Comparison of ENCODE assay signal across 21 cellular contexts in the genomic region with DNA sequence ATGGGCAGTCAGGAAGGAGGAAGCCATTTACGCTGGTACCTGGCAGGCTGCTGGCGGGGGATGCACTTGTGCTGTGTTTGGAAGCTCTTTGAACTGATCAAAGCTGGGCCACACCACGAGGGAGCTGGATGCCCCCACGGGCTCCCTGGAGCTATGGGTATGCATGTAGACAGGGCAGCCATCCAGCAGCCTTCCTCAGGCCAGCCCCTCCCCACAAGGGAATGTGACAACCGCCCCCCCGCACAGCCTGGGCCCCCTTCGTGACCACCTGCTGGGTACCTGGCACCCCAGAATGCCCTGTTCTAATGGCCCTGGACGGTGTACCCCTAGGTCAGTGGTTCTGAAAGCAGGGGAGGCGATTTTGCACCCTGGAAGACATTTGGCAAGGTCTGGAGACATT. TPM values are rescaled to one million over a fixed set of nuclear protein-coding genes. Genes with fewer than 3 reads are reported as not detected.
A peak's percentile ranks its signal among the peaks of the same experiment; 100 is the strongest.
DNase-seq lines count a peak whose midpoint lies in the region; FAIRE-seq and TF ChIP-seq lines count a peak whose summit lies in the region.
"Had no signal": no experiment of that assay in that cellular context is flagged by ENCODE, and none has a peak within 500 bp of the region (broad histone marks: within the 10 kb centered on the region; RNA-seq: fewer than 3 reads in every experiment).

No MANE protein-coding gene starts in this region.

- H3K36me3 ChIP-seq in HEK293 (ENCODE audit: control insufficient read depth in 2 of 2, insufficient read depth in 1 of 2, low read length in 2 of 2), result no peaks in the 10 kb centered on the region
- H3K36me3 ChIP-seq: BLaER1 treated with 17β-estradiol and CSF1 and Interleukin-3, amounts not matched to agents 10 nM and 100 nM had no signal

- POLR2A ChIA-PET in HEK293 (lab: Yijun Ruan, JAX), result no interaction called here

- CTCF ChIA-PET in HEK293 (lab: Yijun Ruan, JAX), result interaction anchor here (0.6 to 10.9 kb wide), 9 partner anchors 13 to 912 kb away, joined by 3 to 138 read pairs (median 6); no protein-coding TSS in a partner anchor

- no peak for DNase-seq in neural crest cell (ENCODE audit: low read depth, low spot score)
- DNase-seq in urothelium cell line (ENCODE audit: low spot score), result no peak
- DNase-seq in RCC 7860 (ENCODE audit: low spot score), result no peak
- DNase-seq in SW480 (ENCODE audit: low spot score), result no peak
- DNase-seq: AML-193; Caco-2; Calu3; CD4-positive, alpha-beta T cell; CD8-positive, alpha-beta T cell; DMS79 treated with DMSO at 0.1 percent for 48 hours; GF-D8 had no signal

- H3K36me3 Mint-ChIP-seq in neural crest cell (ENCODE audit: low read depth), result no peaks in the 10 kb centered on the region
- H3K36me3 Mint-ChIP-seq: CD8-positive, alpha-beta T cell had no signal

- FAIRE-seq in urothelium cell line (lab: Jason Lieb, UNC) (peak; percentile 52), RCC 7860 (lab: Jason Lieb, UNC) (no peak)
- FAIRE-seq: D721Med, G401.6, GM12891, GM19239 had no signal

- H3K4me3 Mint-ChIP-seq in neural crest cell, result no peak overlapping the region
- H3K4me3 Mint-ChIP-seq: B cell; CD4-positive, alpha-beta T cell; CD8-positive, alpha-beta T cell had no signal

- H3K27me3 Mint-ChIP-seq in neural crest cell (ENCODE audit: low read depth), result no peaks in the 10 kb centered on the region
- H3K27me3 Mint-ChIP-seq: CD4-positive, alpha-beta T cell had no signal

- no peaks in the 10 kb centered on the region for H3K9me3 ChIP-seq in HEK293 (ENCODE audit: control insufficient read depth, insufficient read depth, low read depth, low read length)
- H3K9me3 ChIP-seq: A549; BLaER1 treated with 17β-estradiol and CSF1 and Interleukin-3, amounts not matched to agents 10 nM and 100 nM; Caco-2 had no signal

- H3K27ac Mint-ChIP-seq in neural crest cell (ENCODE audit: unreplicated experiment), result peak overlapping the region; percentile 78
- H3K27ac Mint-ChIP-seq: B cell; CD4-positive, alpha-beta T cell; CD8-positive, alpha-beta T cell had no signal

- no peak overlapping the region for H3K4me3 ChIP-seq in HEK293 (ENCODE audit: low read depth, low read length)
- H3K4me3 ChIP-seq: A549; BLaER1 treated with 17β-estradiol and CSF1 and Interleukin-3, amounts not matched to agents 10 nM and 100 nM had no signal

- H3K27ac ChIP-seq in HEK293 (ENCODE audit: extremely low read depth, low read depth, low read length), result no peak overlapping the region
- H3K27ac ChIP-seq: 22Rv1; A549; BLaER1 treated with 17β-estradiol and CSF1 and Interleukin-3, amounts not matched to agents 10 nM and 100 nM; C4-2B had no signal

- H3K9me3 Mint-ChIP-seq in neural crest cell, result no peaks in the 10 kb centered on the region
- H3K9me3 Mint-ChIP-seq: CD4-positive, alpha-beta T cell; CD8-positive, alpha-beta T cell had no signal

- no peak for TF ChIP-seq CTCF in HEK293 (tag by site-specific recombination; IDR thresholded peaks at IDR 0.05)
- TF ChIP-seq CTCF in neural crest cell (conservative IDR thresholded peaks at IDR 0.05), result no peak

- no peaks in the 10 kb centered on the region for H3K4me1 Mint-ChIP-seq in neural crest cell

- no peaks in the 10 kb centered on the region for H3K4me1 ChIP-seq in HEK293 (ENCODE audit: control insufficient read depth, insufficient read depth, low read length)
- H3K4me1 ChIP-seq: A549 had no signal

TF ChIP-seq in HEK293, 187 proteins besides CTCF, POLR2A, EP300 and RAD21:
- TF ChIP-seq ZNF707 (tag by site-specific recombination; IDR thresholded peaks at IDR 0.05) (no peak), ZIC2 (tag by site-specific recombination; IDR thresholded peaks at IDR 0.05) (peak; percentile 34), GLIS2 (tag by site-specific recombination; IDR thresholded peaks at IDR 0.05) (peak; percentile 49), ZSCAN16 (tag by site-specific recombination; IDR thresholded peaks at IDR 0.05) (no peak), ZNF133 (tag by site-specific recombination; IDR thresholded peaks at IDR 0.05) (peak; percentile 50), ZNF629 (tag by site-specific recombination; IDR thresholded peaks at IDR 0.05) (no peak)
TF ChIP-seq in HEK293: peak in this region for 3.

RNA-seq across cellular contexts. Expression of a gene that starts 42.5 kb away (rescaled TPM):
- 37.9 and 38.1 TPM in 2 replicates for total RNA-seq in neural crest cell

RNA-seq across cellular contexts. Expression of a gene that starts 54.2 kb away (rescaled TPM):
- 26.1 and 29.7 TPM in 2 replicates for total RNA-seq in neural crest cell
